In genomic region chr4:56655627-56656345, GRCh38 we compare ENCODE assay signal across 8 cellular contexts. TPM values are rescaled to one million over a fixed set of nuclear protein-coding genes. Genes with fewer than 3 reads are reported as not detected.
DNase-seq lines count a peak whose midpoint lies in the region.

No MANE protein-coding gene starts in this region.

- peak overlapping the region; percentile 28 for H2AFZ ChIP-seq in trophoblast cell (ENCODE audit: insufficient read depth, low read length, poor library complexity)

- H3K4ac ChIP-seq in trophoblast cell (ENCODE audit: low read depth, low read length), result no peak overlapping the region

- no peak overlapping the region for H4K12ac ChIP-seq in trophoblast cell (ENCODE audit: low read depth, low read length)

- no peak overlapping the region for H2BK12ac ChIP-seq in trophoblast cell (ENCODE audit: low read length)

- no peak overlapping the region for H2BK5ac ChIP-seq in trophoblast cell (ENCODE audit: low read depth, low read length, poor library complexity)

- H3K27ac ChIP-seq in trophoblast cell (ENCODE audit: low read depth, low read length), result no peak overlapping the region

- H3K4me1 ChIP-seq in trophoblast cell (ENCODE audit: control insufficient read depth in 1 of 2, insufficient read depth in 2 of 2, low read length in 2 of 2), result peaks cover 6 to 11% of the 10 kb centered on the region in 2 experiments

- H4K8ac ChIP-seq in trophoblast cell (ENCODE audit: low read depth, low read length), result no peak overlapping the region

- WGBS in trophoblast cell (ENCODE audit: extremely low coverage, insufficient coverage, insufficient read length), result no CpG with 5 or more reads among the region's 79 CpGs

- peaks cover 48% of the 10 kb centered on the region for H3K27me3 ChIP-seq in trophoblast cell (ENCODE audit: insufficient read depth, low read length)

- DNase-seq in activated effector memory CD4-positive, alpha-beta T cell treated with anti-CD3 and anti-CD28 coated beads, Interleukin-2, amount 50 U/mL, for 16 hours, result peak; percentile 67
- no peak for DNase-seq in activated effector memory CD4-positive, alpha-beta T cell treated with Interleukin-2 at 50 U/mL for 16 hours
- DNase-seq in activated T-helper 9 cell treated with anti-CD3 and anti-CD28 coated beads, Interleukin-2, amount 50 U/mL, for 16 hours (ENCODE audit: low read depth), result peak; percentile 8
- DNase-seq in head of caudate nucleus (peak in 30 of 42 donors; percentile 8 to 60 (median 32)), trophoblast cell (peak in 1 of 2 donors; percentile 27), NCI-H526 treated with DMSO at 0.1 percent for 48 hours (lab: John Stamatoyannopoulos, UW) (no peak), NCI-H146 (lab: John Stamatoyannopoulos, UW) (no peak), HPDE6-E6E7 (ENCODE audit: extremely low spot score) (no peak)

- H3K4me3 ChIP-seq in trophoblast cell (ENCODE audit: low read depth, low read length), result peak overlapping the region; percentile 64

- H3K36me3 ChIP-seq in trophoblast cell (ENCODE audit: control insufficient read depth in 1 of 2, insufficient read depth in 2 of 2, low read length in 2 of 2), result peaks cover 3 to 5% of the 10 kb centered on the region in 2 experiments

- intact Hi-C loops in head of caudate nucleus (cut with DNase I), result no loop called here

- no peaks in the 10 kb centered on the region for H3K9me3 ChIP-seq in trophoblast cell (ENCODE audit: insufficient read depth, low read depth, low read length)

- no peak overlapping the region for H4K91ac ChIP-seq in trophoblast cell (ENCODE audit: low read depth, low read length)

- no peak overlapping the region for H3K14ac ChIP-seq in trophoblast cell (ENCODE audit: low read length)

- H3K23ac ChIP-seq in trophoblast cell (ENCODE audit: low read length), result no peak overlapping the region

- H2AK5ac ChIP-seq in trophoblast cell (ENCODE audit: low read length), result no peak overlapping the region

- H3K18ac ChIP-seq in trophoblast cell (ENCODE audit: low read length), result no peak overlapping the region

- no peak overlapping the region for H3K9ac ChIP-seq in trophoblast cell (ENCODE audit: low read length)

- H3K79me2 ChIP-seq in trophoblast cell (ENCODE audit: control insufficient read depth, insufficient read depth, low read length, poor library complexity), result no peaks in the 10 kb centered on the region

- H3K79me1 ChIP-seq in trophoblast cell (ENCODE audit: low read length), result no peaks in the 10 kb centered on the region

- H3K4me2 ChIP-seq in trophoblast cell (ENCODE audit: low read length), result peak overlapping the region; percentile 68

- no peak overlapping the region for H2BK120ac ChIP-seq in trophoblast cell (ENCODE audit: insufficient read depth, low read length, poor library complexity)

RNA-seq across cellular contexts. Expression of gene HOPX, which starts 25.3 kb away (rescaled TPM):
- polyA plus RNA-seq in trophoblast cell (2013), result 318 and 340 TPM in 2 replicates

Comparison
In these comparisons a context has a peak if more than half of its experiments do, and no peak if none do; other contexts are left out.
1. DNase-seq: peak in activated effector memory CD4-positive, alpha-beta T cell treated with anti-CD3 and anti-CD28 coated beads, Interleukin-2, amount 50 U/mL, for 16 hours (single experiment), activated T-helper 9 cell treated with anti-CD3 and anti-CD28 coated beads, Interleukin-2, amount 50 U/mL, for 16 hours (single experiment) and head of caudate nucleus (30 of 42); none in activated effector memory CD4-positive, alpha-beta T cell treated with Interleukin-2 at 50 U/mL for 16 hours (single experiment), NCI-H526 treated with DMSO at 0.1 percent for 48 hours (single experiment), NCI-H146 (single experiment) and HPDE6-E6E7 (single experiment).